In the genomic region with DNA sequence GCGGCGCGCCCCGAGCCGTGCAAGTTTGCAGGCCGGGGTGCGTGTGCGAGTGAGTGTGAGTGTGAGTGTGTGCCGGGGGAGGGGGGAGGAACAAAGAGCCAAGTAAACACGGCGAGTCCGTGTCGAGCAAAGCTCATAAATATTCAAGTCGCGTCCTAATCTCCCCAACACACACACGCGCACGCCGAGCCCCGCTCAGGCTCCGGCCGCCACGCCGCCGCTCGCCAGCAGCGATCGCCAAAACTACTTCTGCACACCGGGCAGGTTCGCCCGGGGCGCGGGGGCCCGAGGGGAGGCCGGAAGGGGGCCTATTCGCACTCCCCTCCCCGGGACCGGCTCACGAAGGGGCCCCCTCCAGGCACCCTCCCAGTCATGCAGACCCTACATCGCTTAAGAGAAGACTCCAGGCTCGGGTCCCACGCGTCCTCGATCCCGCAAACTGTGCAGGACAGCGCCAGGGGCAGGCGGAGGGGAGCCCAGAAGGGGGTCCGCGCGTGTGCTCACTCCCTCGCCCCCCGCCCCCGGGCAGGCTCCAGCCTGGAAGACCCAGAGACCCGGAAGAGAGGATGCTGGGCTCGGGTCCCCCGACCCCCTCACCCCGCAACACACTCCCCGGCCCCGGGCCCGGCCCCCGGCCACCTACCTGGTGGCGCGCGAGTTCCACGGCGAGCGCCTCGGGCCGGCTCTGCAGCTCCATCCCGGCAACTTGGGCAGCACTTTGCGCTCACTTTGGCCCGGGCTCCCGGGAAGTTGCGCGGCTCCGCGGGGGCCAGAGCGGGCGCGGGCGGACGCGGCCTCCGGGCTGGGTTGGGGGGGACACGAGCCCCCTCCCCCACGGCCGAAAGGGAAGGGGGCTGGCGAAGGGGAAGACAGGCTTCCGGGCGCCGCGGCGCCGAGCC, we compare ENCODE assay signal across 9 cellular contexts. TPM values are rescaled to one million over a fixed set of nuclear protein-coding genes. Genes with fewer than 3 reads are reported as not detected.
DNase-seq lines count a peak whose midpoint lies in the region; ATAC-seq and TF ChIP-seq lines count a peak whose summit lies in the region.
"Had no signal": no experiment of that assay in that cellular context is flagged by ENCODE, and none has a peak within 500 bp of the region (broad histone marks: within the 10 kb centered on the region; RNA-seq: fewer than 3 reads in every experiment).

No MANE protein-coding gene starts in this region.

- H3K9me3 ChIP-seq in AG04450 (ENCODE audit: control insufficient read depth, insufficient read depth, low read length), result no peaks in the 10 kb centered on the region
- H3K9me3 ChIP-seq in MM.1S (replicated peaks; ENCODE audit: insufficient read depth, low read length), result no peaks in the 10 kb centered on the region

- H3K27me3 Mint-ChIP-seq in chondrocyte (ENCODE audit: low read depth) (peaks cover 23% of the 10 kb centered on the region), naive B cell (peaks cover 52 to 61% (median 60%) of the 10 kb centered on the region in 3 donors)

- CTCF ChIA-PET in AG04450 (lab: Charles Lee), result no interaction called here

- H3K4me1 ChIP-seq in MM.1S (ENCODE audit: low read length), result no peaks in the 10 kb centered on the region

- TF ChIP-seq CTCF in AG04450 (IDR thresholded peaks at IDR 0.05; ENCODE audit: low read depth, low read length) (no peak), chondrocyte (IDR thresholded peaks at IDR 0.05) (no peak), MM.1S (IDR thresholded peaks at IDR 0.05; ENCODE audit: low read length) (no peak)

- no peaks in the 10 kb centered on the region for H3K36me3 ChIP-seq in MM.1S (replicated peaks; ENCODE audit: insufficient read depth, low read length)

- no peaks in the 10 kb centered on the region for H3K9me3 Mint-ChIP-seq in chondrocyte (ENCODE audit: low read depth)
- H3K9me3 Mint-ChIP-seq in naive B cell, result peaks cover 0 to 4% (median 0%) of the 10 kb centered on the region in 7 donors

- H3K36me3 Mint-ChIP-seq in chondrocyte (ENCODE audit: low read depth) (no peaks in the 10 kb centered on the region), naive B cell (peaks cover 0 to 7% of the 10 kb centered on the region in 2 donors)

- H3K9ac ChIP-seq in MM.1S (ENCODE audit: low read length), result no peak overlapping the region

- H4K20me1 ChIP-seq in MM.1S (ENCODE audit: insufficient read depth, low read length), result no peaks in the 10 kb centered on the region

- no peaks in the 10 kb centered on the region for H3K9me2 ChIP-seq in MM.1S (replicated peaks; ENCODE audit: insufficient read depth, low read length)

- no peak overlapping the region for H2AFZ ChIP-seq in MM.1S (ENCODE audit: low read length)

- no peak overlapping the region for H3K27ac ChIP-seq in AG04450 (ENCODE audit: low read depth, low read length)
- no peak overlapping the region for H3K27ac ChIP-seq in MM.1S (ENCODE audit: low read length)

- H3K79me2 ChIP-seq in MM.1S (ENCODE audit: low read length), result no peaks in the 10 kb centered on the region

- H3K27me3 ChIP-seq in AG04450 (ENCODE audit: control insufficient read depth, insufficient read depth, low read length) (peaks cover 63% of the 10 kb centered on the region), MM.1S (replicated peaks; ENCODE audit: insufficient read depth, low read length) (peaks cover 79% of the 10 kb centered on the region)

- ATAC-seq in naive B cell (ENCODE audit: low read depth in 2 of 2), result no peak
- ATAC-seq in HG03175 (IDR thresholded peaks at IDR 0.05; ENCODE audit: unreplicated experiment), result no peak
- no peak for ATAC-seq in GM19035 (IDR thresholded peaks at IDR 0.05; ENCODE audit: unreplicated experiment)

- H3K4me1 Mint-ChIP-seq in chondrocyte (ENCODE audit: low read depth), result peaks cover 17% of the 10 kb centered on the region
- H3K4me1 Mint-ChIP-seq in naive B cell, result peaks cover 9 to 14% (median 13%) of the 10 kb centered on the region in 3 donors

- DNase-seq in AG04450 (ENCODE audit: low read depth, low spot score) (no peak), chondrocyte (ENCODE audit: low spot score) (no peak), naive B cell (no peak), MM.1S (no peak)
- peak; percentile 9 for DNase-seq in Jurkat, Clone E6-1 (ENCODE audit: low read depth, low spot score)
- DNase-seq in activated effector memory CD4-positive, alpha-beta T cell treated with anti-CD3 and anti-CD28 coated beads, Interleukin-2, amount 50 U/mL, for 16 hours, result no peak

- H3K27ac Mint-ChIP-seq in chondrocyte (ENCODE audit: unreplicated experiment) (no peak overlapping the region), naive B cell (no peak overlapping the region)

- H3K4me3 ChIP-seq in AG04450 (ENCODE audit: low read depth, low read length), result peak overlapping the region; percentile 10; the same call in 1 of the 2 replicates
- peak overlapping the region; percentile 77 for H3K4me3 ChIP-seq in Jurkat, Clone E6-1 (ENCODE audit: low read length)
- no peak overlapping the region for H3K4me3 ChIP-seq in MM.1S (ENCODE audit: low read length)

- POLR2A ChIA-PET in AG04450 (lab: Yijun Ruan, JAX), result no interaction called here

- H3K4me2 ChIP-seq in MM.1S (ENCODE audit: low read depth, low read length), result no peak overlapping the region

- H3K4me3 Mint-ChIP-seq in chondrocyte (ENCODE audit: unreplicated experiment) (peak overlapping the region; percentile 60), naive B cell (peak overlapping the region in 6 of 8 donors; percentile 27 to 56 (median 48))

- no peaks in the 10 kb centered on the region for H3F3A ChIP-seq in MM.1S (ENCODE audit: insufficient read depth, low read length)

RNA-seq across cellular contexts. Expression of a gene that starts 0.7 kb away (rescaled TPM):
- polyA plus RNA-seq in AG04450 (2011; rRNA removed), result 0.02 TPM in 1 of 2 replicates, not detected in the other
- not detected in 2 replicates for polyA minus RNA-seq in AG04450 (2011; rRNA and poly(A)+ RNA removed)
- 15.8 TPM for polyA plus RNA-seq in Jurkat, Clone E6-1 (2012; ENCODE audit: insufficient read depth, insufficient read length)
- total RNA-seq in chondrocyte, result 0.54 to 3.0 TPM (median 0.82 TPM) in 3 replicates
- polyA plus RNA-seq in naive B cell (ENCODE audit: low read depth in 6 of 6), result not detected
- total RNA-seq: renal cortical epithelial cell had no signal
